Comparison of ENCODE assay signal across 2 cellular contexts in the genomic region with DNA sequence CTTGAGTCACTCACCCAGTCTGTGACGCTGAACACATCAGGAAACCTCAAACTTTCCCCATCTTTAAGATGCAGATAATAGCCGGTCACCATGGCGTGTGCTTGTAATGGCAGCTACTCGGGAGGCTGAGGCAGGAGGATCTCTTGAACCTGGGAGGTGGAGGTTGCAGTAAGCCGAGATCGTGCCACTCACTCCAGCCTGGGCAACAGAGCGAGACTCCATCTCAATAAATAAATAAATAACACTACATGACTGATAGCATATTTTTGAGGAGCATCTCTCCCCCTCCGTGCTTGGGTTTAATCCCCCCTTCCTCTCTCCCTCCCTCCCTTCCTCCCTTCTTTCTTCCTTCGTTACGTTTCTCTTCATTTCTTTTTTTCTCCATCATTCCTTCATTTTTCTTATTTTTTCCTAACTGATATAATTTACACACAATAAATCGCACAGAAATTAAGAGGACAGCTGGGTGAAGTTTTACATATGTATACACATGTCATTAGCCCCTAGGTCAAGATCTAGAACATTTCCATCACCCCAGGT.
TF ChIP-seq lines count a peak whose summit lies in the region.

No MANE protein-coding gene starts in this region.

TF ChIP-seq in liver, 16 proteins besides CTCF, POLR2A, EP300 and RAD21 (continued from another document):
- TF ChIP-seq, protein P1, sequence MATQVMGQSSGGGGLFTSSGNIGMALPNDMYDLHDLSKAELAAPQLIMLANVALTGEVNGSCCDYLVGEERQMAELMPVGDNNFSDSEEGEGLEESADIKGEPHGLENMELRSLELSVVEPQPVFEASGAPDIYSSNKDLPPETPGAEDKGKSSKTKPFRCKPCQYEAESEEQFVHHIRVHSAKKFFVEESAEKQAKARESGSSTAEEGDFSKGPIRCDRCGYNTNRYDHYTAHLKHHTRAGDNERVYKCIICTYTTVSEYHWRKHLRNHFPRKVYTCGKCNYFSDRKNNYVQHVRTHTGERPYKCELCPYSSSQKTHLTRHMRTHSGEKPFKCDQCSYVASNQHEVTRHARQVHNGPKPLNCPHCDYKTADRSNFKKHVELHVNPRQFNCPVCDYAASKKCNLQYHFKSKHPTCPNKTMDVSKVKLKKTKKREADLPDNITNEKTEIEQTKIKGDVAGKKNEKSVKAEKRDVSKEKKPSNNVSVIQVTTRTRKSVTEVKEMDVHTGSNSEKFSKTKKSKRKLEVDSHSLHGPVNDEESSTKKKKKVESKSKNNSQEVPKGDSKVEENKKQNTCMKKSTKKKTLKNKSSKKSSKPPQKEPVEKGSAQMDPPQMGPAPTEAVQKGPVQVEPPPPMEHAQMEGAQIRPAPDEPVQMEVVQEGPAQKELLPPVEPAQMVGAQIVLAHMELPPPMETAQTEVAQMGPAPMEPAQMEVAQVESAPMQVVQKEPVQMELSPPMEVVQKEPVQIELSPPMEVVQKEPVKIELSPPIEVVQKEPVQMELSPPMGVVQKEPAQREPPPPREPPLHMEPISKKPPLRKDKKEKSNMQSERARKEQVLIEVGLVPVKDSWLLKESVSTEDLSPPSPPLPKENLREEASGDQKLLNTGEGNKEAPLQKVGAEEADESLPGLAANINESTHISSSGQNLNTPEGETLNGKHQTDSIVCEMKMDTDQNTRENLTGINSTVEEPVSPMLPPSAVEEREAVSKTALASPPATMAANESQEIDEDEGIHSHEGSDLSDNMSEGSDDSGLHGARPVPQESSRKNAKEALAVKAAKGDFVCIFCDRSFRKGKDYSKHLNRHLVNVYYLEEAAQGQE (IDR thresholded peaks at IDR 0.05) = no peak
- TF ChIP-seq GABPA (IDR thresholded peaks at IDR 0.05 in 1 of 2, conservative IDR thresholded peaks at IDR 0.05 in 1 of 2) = no peak
- TF ChIP-seq TAF1 (conservative IDR thresholded peaks at IDR 0.05) = no peak
- no peak for TF ChIP-seq FOXA1 (IDR thresholded peaks at IDR 0.05)
- no peak for TF ChIP-seq JUND (IDR thresholded peaks at IDR 0.05)
- TF ChIP-seq NR2F2 (IDR thresholded peaks at IDR 0.05) = no peak
- TF ChIP-seq YY1 (IDR thresholded peaks at IDR 0.05) = no peak
- no peak for TF ChIP-seq RXRA (IDR thresholded peaks at IDR 0.05)

TF ChIP-seq in HepG2, 621 proteins besides CTCF, POLR2A, EP300 and RAD21 (continued from another document):
- no peak for TF ChIP-seq RORA (CRISPR knock-in tag; IDR thresholded peaks at IDR 0.05)
- no peak for TF ChIP-seq SMC3 (IDR thresholded peaks at IDR 0.05; ENCODE audit: low read length)
- TF ChIP-seq ZNF790 (CRISPR knock-in tag; IDR thresholded peaks at IDR 0.05; ENCODE audit: borderline replicate concordance) = no peak
- TF ChIP-seq ZNF7 (CRISPR knock-in tag; IDR thresholded peaks at IDR 0.05) = no peak
- TF ChIP-seq ZNF101 (CRISPR knock-in tag; IDR thresholded peaks at IDR 0.05; ENCODE audit: borderline replicate concordance, low read depth) = no peak
- TF ChIP-seq MEIS2 (CRISPR knock-in tag; IDR thresholded peaks at IDR 0.05) = no peak
- TF ChIP-seq NR3C1 (CRISPR knock-in tag; IDR thresholded peaks at IDR 0.05) = no peak
- TF ChIP-seq MED1 (CRISPR knock-in tag; IDR thresholded peaks at IDR 0.05) = no peak
